Comparison of ENCODE assay signal across 35 cellular contexts in genomic region chr12:43252585-43252984, GRCh38.
"Had no signal": no experiment of that assay in that cellular context is flagged by ENCODE, and none has a peak within 500 bp of the region (broad histone marks: within the 10 kb centered on the region; RNA-seq: fewer than 3 reads in every experiment).

No MANE protein-coding gene starts in this region.

- H3K4me3 ChIP-seq: adrenal gland, ascending aorta, body of pancreas, breast epithelium, cardiac muscle cell had no signal

- H3K4me1 ChIP-seq: adrenal gland, ascending aorta, body of pancreas, breast epithelium had no signal

- H3K9me3 Mint-ChIP-seq: activated naive CD4-positive, alpha-beta T cell treated with anti-CD3 and anti-CD28 coated beads for 36 hours; activated naive CD4-positive, alpha-beta T cell treated with anti-CD3 and anti-CD28 coated beads, Interleukin-2, amount 10 ng/mL, durations not matched to agents 7 days and 5 days; activated naive CD8-positive, alpha-beta T cell treated with anti-CD3 and anti-CD28 coated beads for 36 hours; activated naive CD8-positive, alpha-beta T cell treated with anti-CD3 and anti-CD28 coated beads, Interleukin-2, amount 10 ng/mL, durations not matched to agents 7 days and 5 days; activated T-helper 1 cell treated with anti-CD3 and anti-CD28 coated beads, Interleukin-12 subunit alpha, Interleukin-12 subunit beta, Interleukin-2, Interleukin-4 antibody, amounts not matched to agents 30 ng/mL and 10 ng/mL and 1 ng/mL, durations not matched to agents 14 hours and 24 hours and 36 hours; activated T-helper 17 cell treated with anti-CD3 and anti-CD28 coated beads, Interleukin-2, amount 50 U/mL, for 72 hours; activated T-helper 2 cell treated with anti-CD3 and anti-CD28 coated beads, Interferon-gamma antibody, Interleukin-2, Interleukin-4, amounts not matched to agents 10 μg/mL and 5 μg/mL and 100 μg/mL, durations not matched to agents 14 hours and 24 hours and 36 hours; brain had no signal

- ATAC-seq: activated naive CD8-positive, alpha-beta T cell treated with anti-CD3 and anti-CD28 coated beads, Interleukin-2, amount 50 U/mL, for 24 hours; activated T-cell treated with anti-CD3 and anti-CD28 coated beads, Interleukin-2, amount 50 U/mL, for 4 hours; activated T-cell treated with anti-CD3 and anti-CD28 coated beads, Interleukin-2, amount 50 U/mL, for 72 hours; activated T-helper 17 cell treated with anti-CD3 and anti-CD28 coated beads, Interleukin-2, amount 50 U/mL, for 72 hours; body of pancreas had no signal

- H3K9me3 ChIP-seq: adrenal gland, ascending aorta, body of pancreas, breast epithelium had no signal

- H3K27ac ChIP-seq: adrenal gland, ascending aorta, body of pancreas, brain microvascular endothelial cell, breast epithelium, cardiac muscle cell had no signal

- H3K36me3 Mint-ChIP-seq: activated naive CD4-positive, alpha-beta T cell treated with anti-CD3 and anti-CD28 coated beads, Interleukin-2, amount 10 ng/mL, durations not matched to agents 7 days and 5 days; activated naive CD4-positive, alpha-beta T cell treated with anti-CD3 and anti-CD28 coated beads, Interleukin-2, amount 50 U/mL, for 24 hours; activated naive CD8-positive, alpha-beta T cell; activated naive CD8-positive, alpha-beta T cell treated with anti-CD3 and anti-CD28 coated beads for 36 hours; activated naive CD8-positive, alpha-beta T cell treated with anti-CD3 and anti-CD28 coated beads, Interleukin-2, amount 10 ng/mL, durations not matched to agents 7 days and 5 days; brain had no signal

- DNase-seq: activated effector memory CD4-positive, alpha-beta T cell treated with anti-CD3 and anti-CD28 coated beads, Interleukin-2, amount 50 U/mL, for 16 hours; activated effector memory CD4-positive, alpha-beta T cell treated with Interleukin-2 at 50 U/mL for 16 hours; activated gamma-delta T cell; activated gamma-delta T cell treated with Interleukin-2 at 50 U/mL for 16 hours; activated naive CD4-positive, alpha-beta T cell; activated naive CD4-positive, alpha-beta T cell treated with anti-CD3 and anti-CD28 coated beads for 36 hours; activated naive CD4-positive, alpha-beta T cell treated with anti-CD3 and anti-CD28 coated beads, Interleukin-2, amount 10 ng/mL, durations not matched to agents 7 days and 5 days; activated naive CD4-positive, alpha-beta T cell treated with anti-CD3 and anti-CD28 coated beads, Interleukin-2, amount 50 U/mL, for 16 hours; activated naive CD4-positive, alpha-beta T cell treated with Interleukin-2 at 50 U/mL for 16 hours; activated naive CD8-positive, alpha-beta T cell treated with anti-CD3 and anti-CD28 coated beads for 36 hours; activated naive CD8-positive, alpha-beta T cell treated with anti-CD3 and anti-CD28 coated beads, Interleukin-2, amount 10 ng/mL, durations not matched to agents 7 days and 5 days; activated naive CD8-positive, alpha-beta T cell treated with anti-CD3 and anti-CD28 coated beads, Interleukin-2, amount 50 U/mL, for 24 hours; activated T-cell treated with anti-CD3 and anti-CD28 coated beads, Interleukin-2, amount 50 U/mL, for 24 hours; activated T-cell treated with anti-CD3 and anti-CD28 coated beads, Interleukin-2, amount 50 U/mL, for 4 hours; activated T-cell treated with anti-CD3 and anti-CD28 coated beads, Interleukin-2, amount 50 U/mL, for 48 hours; activated T-cell treated with anti-CD3 and anti-CD28 coated beads, Interleukin-2, amount 50 U/mL, for 72 hours; adrenal gland; amniotic stem cell; amygdala; anterior cingulate cortex; aorta; body of pancreas; brain microvascular endothelial cell; caudate nucleus; central memory CD4-positive, alpha-beta T cell; cerebellar nuclear complex had no signal

- H3K27ac Mint-ChIP-seq: activated naive CD4-positive, alpha-beta T cell treated with anti-CD3 and anti-CD28 coated beads for 36 hours; activated naive CD4-positive, alpha-beta T cell treated with anti-CD3 and anti-CD28 coated beads, Interleukin-2, amount 10 ng/mL, durations not matched to agents 7 days and 5 days; activated naive CD4-positive, alpha-beta T cell treated with anti-CD3 and anti-CD28 coated beads, Interleukin-2, amount 50 U/mL, for 24 hours; activated naive CD8-positive, alpha-beta T cell; activated naive CD8-positive, alpha-beta T cell treated with anti-CD3 and anti-CD28 coated beads for 36 hours; activated naive CD8-positive, alpha-beta T cell treated with anti-CD3 and anti-CD28 coated beads, Interleukin-2, amount 10 ng/mL, durations not matched to agents 7 days and 5 days; activated naive CD8-positive, alpha-beta T cell treated with anti-CD3 and anti-CD28 coated beads, Interleukin-2, amount 50 U/mL, for 24 hours; activated T-cell treated with anti-CD3 and anti-CD28 coated beads, Interleukin-2, amount 50 U/mL, for 24 hours; activated T-cell treated with anti-CD3 and anti-CD28 coated beads, Interleukin-2, amount 50 U/mL, for 72 hours; activated T-helper 1 cell treated with anti-CD3 and anti-CD28 coated beads, Interleukin-12 subunit alpha, Interleukin-12 subunit beta, Interleukin-2, Interleukin-4 antibody, amounts not matched to agents 30 ng/mL and 10 ng/mL and 1 ng/mL, durations not matched to agents 14 hours and 24 hours and 36 hours; activated T-helper 17 cell treated with anti-CD3 and anti-CD28 coated beads, Interleukin-2, amount 50 U/mL, for 72 hours; activated T-helper 2 cell treated with anti-CD3 and anti-CD28 coated beads, Interferon-gamma antibody, Interleukin-2, Interleukin-4, amounts not matched to agents 10 μg/mL and 5 μg/mL and 100 μg/mL, durations not matched to agents 14 hours and 24 hours and 36 hours; brain had no signal

- H3K36me3 ChIP-seq: adrenal gland, ascending aorta, brain microvascular endothelial cell, breast epithelium, cardiac muscle cell had no signal
